In genomic region chr6:28080381-28080630, GRCh38 we compare ENCODE assay signal across 8 cellular contexts. TPM values are rescaled to one million over a fixed set of nuclear protein-coding genes. Genes with fewer than 3 reads are reported as not detected.
DNase-seq lines count a peak whose midpoint lies in the region; ATAC-seq, FAIRE-seq and TF ChIP-seq lines count a peak whose summit lies in the region.
"Not testable (repeated sequence)": the region's sequence is repeated elsewhere in the genome, so short reads cannot be mapped to it uniquely, and the experiment has no call there.

Gene ZNF165, plus strand, starts transcription at chr6:28080568. Its CDS starts 4,913 bp downstream, at chr6:28085481.

- not testable (repeated sequence) for H3K36me3 ChIP-seq in BJ (ENCODE audit: control insufficient read depth, insufficient read depth, low read length); mesodermal cell (ENCODE audit: control insufficient read depth, insufficient read depth, low read length); small intestine (ENCODE audit: control insufficient read depth in 2 of 2, insufficient read depth in 2 of 2, low read length in 2 of 2)

- POLR2A ChIA-PET in BJ (lab: Charles Lee) = not testable (repeated sequence)

- in situ Hi-C loops in astrocyte of the spinal cord (cut with HindIII; ENCODE audit: low sequenced_read_pairs) = not testable (repeated sequence)

- peak; percentile 10 for ATAC-seq in GM21367 (IDR thresholded peaks at IDR 0.05; ENCODE audit: unreplicated experiment)
- peak; percentile 24 for ATAC-seq in HG03354 (IDR thresholded peaks at IDR 0.05; ENCODE audit: poor library complexity, severe bottlenecking, unreplicated experiment)
- ATAC-seq in SK-N-SH treated with all-trans-retinoic acid at 6 μM for 48 hours = peak; percentile 54

- TF ChIP-seq CTCF in BJ (IDR thresholded peaks at IDR 0.05; ENCODE audit: insufficient read depth, low read depth, low read length); astrocyte of the spinal cord (IDR thresholded peaks at IDR 0.05; ENCODE audit: low read depth, low read length); fibroblast of the aortic adventitia (IDR thresholded peaks at IDR 0.05; ENCODE audit: insufficient read depth, low read length): not testable (repeated sequence)

- not testable (repeated sequence) for H3K4me1 ChIP-seq in mesodermal cell (ENCODE audit: control insufficient read depth, insufficient read depth, low read length, poor library complexity, severe bottlenecking); small intestine (ENCODE audit: control insufficient read depth in 2 of 2, insufficient read depth in 1 of 2, low read depth in 1 of 2, low read length in 1 of 2)

- not testable (repeated sequence) for H3K9me3 ChIP-seq in mesodermal cell (ENCODE audit: control insufficient read depth, low read length); small intestine (ENCODE audit: control insufficient read depth, low read depth)

- 0% methylated on average over 2 of the region's 15 CpGs; no CpG with 5 or more reads in 1 of the 2 experiments for WGBS in mesodermal cell (ENCODE audit: insufficient coverage in 2 of 2), 2 experiments
- WGBS in small intestine, 3 donors = 1 to 4% (median 1%) methylated on average over 13 to 15 of the region's 15 CpGs

- FAIRE-seq in small intestine (lab: Jason Lieb, UNC) = not testable (repeated sequence)

- H3K27me3 ChIP-seq in BJ (ENCODE audit: control insufficient read depth, insufficient read depth, low read length); small intestine (ENCODE audit: control insufficient read depth in 2 of 2, insufficient read depth in 2 of 2, low read length in 2 of 2): not testable (repeated sequence)

- not testable (repeated sequence) for DNase-seq in BJ (ENCODE audit: low read depth); astrocyte of the spinal cord (ENCODE audit: low read depth, low spot score); fibroblast of the aortic adventitia (ENCODE audit: low read depth); small intestine

- CTCF ChIA-PET in BJ (lab: Yijun Ruan, JAX) = not testable (repeated sequence)

- H3K4me3 ChIP-seq in BJ (ENCODE audit: low read depth, low read length) (peak within 1 kb of the TSS; percentile 67), astrocyte of the spinal cord (ENCODE audit: low read depth, low read length) (peak within 1 kb of the TSS; percentile 71), fibroblast of the aortic adventitia (ENCODE audit: low read depth, low read length) (peak within 1 kb of the TSS; percentile 79), mesodermal cell (ENCODE audit: extremely low read depth, insufficient read depth, low read length, poor library complexity, severe bottlenecking) (peak within 1 kb of the TSS; percentile 75), small intestine (ENCODE audit: low read depth in 1 of 2, low read length in 2 of 2) (peak within 1 kb of the TSS; percentile 47 to 62)

- H3K27ac ChIP-seq in mesodermal cell (ENCODE audit: low read depth, low read length, severe bottlenecking) (peak within 1 kb of the TSS; percentile 96), small intestine (ENCODE audit: low read depth in 1 of 2, low read length in 1 of 2) (peak within 1 kb of the TSS; percentile 78 to 89)

RNA-seq across cellular contexts. Expression of gene ZNF165, which starts in this region (rescaled TPM):
- polyA plus RNA-seq in BJ (2011; rRNA removed) (0.10 and 0.38 TPM in 2 replicates), small intestine (1 to 10 TPM; 2.7 to 4.3 (median 4.1) TPM)
- 0.14 and 0.21 TPM in 2 replicates for polyA minus RNA-seq in BJ (2011; rRNA and poly(A)+ RNA removed)
- total RNA-seq in fibroblast of the aortic adventitia (ENCODE audit: low replicate concordance) = 0.45 and 0.65 TPM in 2 replicates
- polyA plus RNA-seq in mesodermal cell (2013, experiment 1 of 2) = 0.77 TPM
- 0.76 TPM for polyA plus RNA-seq in mesodermal cell (2013, experiment 2 of 2)
